ENCODE assay signal across 1 cellular context in the genomic region with DNA sequence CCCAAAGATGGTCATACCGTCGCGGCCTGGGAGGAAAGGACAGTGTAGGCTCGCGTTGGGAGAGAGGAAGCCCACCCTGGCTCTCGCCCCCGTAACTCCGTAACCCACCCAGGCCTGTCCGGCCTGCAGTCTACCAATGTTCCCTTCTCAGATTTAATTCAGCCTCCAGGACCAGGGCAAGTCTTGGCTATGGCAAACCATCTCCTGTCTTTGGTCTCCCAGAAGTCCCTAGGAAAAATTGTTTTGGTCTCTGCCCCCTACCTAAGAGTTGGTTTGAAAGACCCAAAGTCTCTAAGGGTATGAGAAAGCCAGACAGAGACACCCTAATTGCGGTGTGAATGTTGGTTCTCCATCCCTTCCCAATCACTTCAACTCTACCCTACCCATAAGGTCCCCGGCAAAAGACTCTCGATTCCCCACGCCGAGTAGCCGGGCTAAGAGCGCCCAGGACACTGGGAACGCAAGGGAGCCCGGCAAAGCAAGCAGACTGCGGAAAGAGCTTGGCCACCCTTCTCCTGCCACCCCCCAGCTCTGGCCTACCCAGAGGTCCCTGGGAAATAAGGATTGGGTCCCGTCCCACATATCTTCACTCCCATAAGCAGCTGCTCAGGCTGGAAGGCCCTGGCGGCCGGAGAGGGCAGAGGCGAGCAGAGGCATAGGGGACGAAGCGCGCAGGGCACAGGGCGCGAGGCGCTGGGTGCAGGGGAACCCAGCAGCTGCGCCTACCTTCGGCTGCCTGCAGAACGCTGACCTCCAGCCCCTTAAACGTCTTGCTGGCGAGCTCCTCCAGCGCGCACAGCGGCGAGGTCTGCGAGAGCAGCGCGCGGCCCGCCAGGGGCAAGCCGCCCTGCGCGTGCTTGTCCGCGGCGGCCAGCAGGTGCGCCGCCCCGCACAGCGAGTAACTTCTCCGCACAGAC.
A peak's percentile ranks its signal among the peaks of the same experiment; 100 is the strongest.
TF ChIP-seq lines count a peak whose summit lies in the region.

No MANE protein-coding gene starts in this region.

TF ChIP-seq in H1, 55 proteins besides CTCF, POLR2A, EP300 and RAD21:
- TF ChIP-seq CTBP2 (IDR thresholded peaks at IDR 0.05; ENCODE audit: borderline replicate concordance, insufficient read depth, insufficient read length, low read length): no peak
- TF ChIP-seq BACH1 (IDR thresholded peaks at IDR 0.05; ENCODE audit: low read length): no peak
- TF ChIP-seq SUZ12 (IDR thresholded peaks at IDR 0.05; ENCODE audit: low read length): peak; percentile 92
- peak; percentile 14 for TF ChIP-seq RNF2 (IDR thresholded peaks at IDR 0.05; ENCODE audit: borderline replicate concordance, low read depth, low read length, missing control alignments, poor library complexity, severe bottlenecking)
- peak; percentile 61; the same call in 1 of the 2 replicates for TF ChIP-seq GABPA (IDR thresholded peaks at IDR 0.05; ENCODE audit: borderline replicate concordance, insufficient read depth, low read length)
- TF ChIP-seq CEBPB (IDR thresholded peaks at IDR 0.05; ENCODE audit: low read depth, low read length): no peak
- no peak for TF ChIP-seq CREB1 (IDR thresholded peaks at IDR 0.05)
- TF ChIP-seq CHD7 (IDR thresholded peaks at IDR 0.05; ENCODE audit: insufficient replicate concordance, low read length): no peak
- TF ChIP-seq USF2 (IDR thresholded peaks at IDR 0.05; ENCODE audit: low read length): no peak
- peak; percentile 94 for TF ChIP-seq EZH2 (IDR thresholded peaks at IDR 0.05; ENCODE audit: low read depth, low read length, severe bottlenecking)
- peak; percentile 97 for TF ChIP-seq CBX8 (IDR thresholded peaks at IDR 0.05; ENCODE audit: borderline replicate concordance, low read depth, low read length)
